1 cellular context compared by ENCODE assay signal in the genomic region with DNA sequence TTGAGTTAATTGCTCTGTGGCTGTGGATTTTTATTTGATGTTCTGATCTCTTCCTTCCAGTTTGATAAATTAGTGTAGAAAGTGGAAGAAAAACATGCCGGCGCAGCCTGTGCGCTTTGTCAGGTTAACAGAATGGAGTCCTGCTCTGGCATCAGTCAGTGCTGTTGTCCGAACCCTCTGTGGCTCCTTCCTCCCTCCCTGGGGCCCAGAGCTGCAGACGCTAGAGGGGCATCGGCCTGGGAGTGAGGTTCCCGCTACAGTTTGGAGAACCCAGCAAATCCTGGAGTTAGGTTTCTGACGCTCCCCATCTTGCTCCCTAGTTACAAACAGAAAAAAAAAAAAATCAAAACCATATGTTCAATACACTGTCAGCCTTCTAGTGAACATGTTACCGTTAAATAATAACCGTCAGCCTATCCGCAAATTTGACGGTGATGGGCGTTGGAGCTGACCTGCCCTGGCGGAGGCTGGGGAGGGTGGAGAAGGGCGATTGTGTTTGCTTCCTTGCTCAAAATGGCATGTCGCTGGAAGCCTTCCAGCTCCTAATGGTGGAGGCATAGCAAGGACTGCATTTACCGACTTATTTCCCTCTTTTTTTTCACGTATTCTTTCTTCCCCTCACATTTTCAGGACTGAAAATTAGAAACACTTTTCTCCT.
TF ChIP-seq lines count a peak whose summit lies in the region.

No MANE protein-coding gene starts in this region.

TF ChIP-seq in SK-N-SH, 30 proteins besides CTCF, POLR2A, EP300 and RAD21 (continued from another document):
- TF ChIP-seq, protein P1, sequence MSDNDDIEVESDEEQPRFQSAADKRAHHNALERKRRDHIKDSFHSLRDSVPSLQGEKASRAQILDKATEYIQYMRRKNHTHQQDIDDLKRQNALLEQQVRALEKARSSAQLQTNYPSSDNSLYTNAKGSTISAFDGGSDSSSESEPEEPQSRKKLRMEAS (IDR thresholded peaks at IDR 0.05; ENCODE audit: low read depth) = 0 out of 2 replicates have a peak, but pooled peaks have one; percentile 43
- TF ChIP-seq RXRA (IDR thresholded peaks at IDR 0.05; ENCODE audit: borderline replicate concordance, low read depth) = no peak
- peak; percentile 9; the same call in 1 of the 2 replicates for TF ChIP-seq POLR2AphosphoS5 (IDR thresholded peaks at IDR 0.05; ENCODE audit: low read depth, low read length)
- TF ChIP-seq, protein P2, sequence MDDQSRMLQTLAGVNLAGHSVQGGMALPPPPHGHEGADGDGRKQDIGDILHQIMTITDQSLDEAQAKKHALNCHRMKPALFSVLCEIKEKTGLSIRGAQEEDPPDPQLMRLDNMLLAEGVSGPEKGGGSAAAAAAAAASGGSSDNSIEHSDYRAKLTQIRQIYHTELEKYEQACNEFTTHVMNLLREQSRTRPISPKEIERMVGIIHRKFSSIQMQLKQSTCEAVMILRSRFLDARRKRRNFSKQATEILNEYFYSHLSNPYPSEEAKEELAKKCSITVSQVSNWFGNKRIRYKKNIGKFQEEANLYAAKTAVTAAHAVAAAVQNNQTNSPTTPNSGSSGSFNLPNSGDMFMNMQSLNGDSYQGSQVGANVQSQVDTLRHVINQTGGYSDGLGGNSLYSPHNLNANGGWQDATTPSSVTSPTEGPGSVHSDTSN (IDR thresholded peaks at IDR 0.05) = peak; percentile 81
- no peak for TF ChIP-seq TEAD4 (IDR thresholded peaks at IDR 0.05; ENCODE audit: borderline replicate concordance, insufficient read depth)
- no peak for TF ChIP-seq SMC3 (IDR thresholded peaks at IDR 0.05; ENCODE audit: low read depth, low read length)
- TF ChIP-seq YY1 (IDR thresholded peaks at IDR 0.05; ENCODE audit: low read depth) = 0 out of 2 replicates have a peak, but pooled peaks have one; percentile 18
- TF ChIP-seq, protein P3, sequence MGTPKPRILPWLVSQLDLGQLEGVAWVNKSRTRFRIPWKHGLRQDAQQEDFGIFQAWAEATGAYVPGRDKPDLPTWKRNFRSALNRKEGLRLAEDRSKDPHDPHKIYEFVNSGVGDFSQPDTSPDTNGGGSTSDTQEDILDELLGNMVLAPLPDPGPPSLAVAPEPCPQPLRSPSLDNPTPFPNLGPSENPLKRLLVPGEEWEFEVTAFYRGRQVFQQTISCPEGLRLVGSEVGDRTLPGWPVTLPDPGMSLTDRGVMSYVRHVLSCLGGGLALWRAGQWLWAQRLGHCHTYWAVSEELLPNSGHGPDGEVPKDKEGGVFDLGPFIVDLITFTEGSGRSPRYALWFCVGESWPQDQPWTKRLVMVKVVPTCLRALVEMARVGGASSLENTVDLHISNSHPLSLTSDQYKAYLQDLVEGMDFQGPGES (IDR thresholded peaks at IDR 0.05; ENCODE audit: low read depth, low read length) = no peak
- TF ChIP-seq ELF1 (IDR thresholded peaks at IDR 0.05) = no peak
- TF ChIP-seq NFIC (IDR thresholded peaks at IDR 0.05; ENCODE audit: borderline replicate concordance) = peak; percentile 45; the same call in 1 of the 2 replicates
- TF ChIP-seq MEF2A (IDR thresholded peaks at IDR 0.05; ENCODE audit: borderline replicate concordance, low read depth) = no peak
- TF ChIP-seq, protein P4, sequence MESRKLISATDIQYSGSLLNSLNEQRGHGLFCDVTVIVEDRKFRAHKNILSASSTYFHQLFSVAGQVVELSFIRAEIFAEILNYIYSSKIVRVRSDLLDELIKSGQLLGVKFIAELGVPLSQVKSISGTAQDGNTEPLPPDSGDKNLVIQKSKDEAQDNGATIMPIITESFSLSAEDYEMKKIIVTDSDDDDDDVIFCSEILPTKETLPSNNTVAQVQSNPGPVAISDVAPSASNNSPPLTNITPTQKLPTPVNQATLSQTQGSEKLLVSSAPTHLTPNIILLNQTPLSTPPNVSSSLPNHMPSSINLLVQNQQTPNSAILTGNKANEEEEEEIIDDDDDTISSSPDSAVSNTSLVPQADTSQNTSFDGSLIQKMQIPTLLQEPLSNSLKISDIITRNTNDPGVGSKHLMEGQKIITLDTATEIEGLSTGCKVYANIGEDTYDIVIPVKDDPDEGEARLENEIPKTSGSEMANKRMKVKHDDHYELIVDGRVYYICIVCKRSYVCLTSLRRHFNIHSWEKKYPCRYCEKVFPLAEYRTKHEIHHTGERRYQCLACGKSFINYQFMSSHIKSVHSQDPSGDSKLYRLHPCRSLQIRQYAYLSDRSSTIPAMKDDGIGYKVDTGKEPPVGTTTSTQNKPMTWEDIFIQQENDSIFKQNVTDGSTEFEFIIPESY (IDR thresholded peaks at IDR 0.05; ENCODE audit: borderline replicate concordance, low read depth) = no peak
